19 cellular contexts compared by ENCODE assay signal in genomic region chr2:222381556-222381955, GRCh38. TPM values are rescaled to one million over a fixed set of nuclear protein-coding genes. Genes with fewer than 3 reads are reported as not detected.
DNase-seq lines count a peak whose midpoint lies in the region; ATAC-seq and TF ChIP-seq lines count a peak whose summit lies in the region.
"Had no signal": no experiment of that assay in that cellular context is flagged by ENCODE, and none has a peak within 500 bp of the region (broad histone marks: within the 10 kb centered on the region; RNA-seq: fewer than 3 reads in every experiment).

No MANE protein-coding gene starts in this region.

- H2AK5ac ChIP-seq in mesendoderm (ENCODE audit: low read length): no peak overlapping the region

- no peak overlapping the region for H3K23ac ChIP-seq in mesendoderm (ENCODE audit: low read length)

- no peaks in the 10 kb centered on the region for H3K27me3 ChIP-seq in mesendoderm (ENCODE audit: insufficient read depth, low read length, poor library complexity)
- H3K27me3 ChIP-seq: BLaER1 had no signal

- no peak overlapping the region for H2BK15ac ChIP-seq in mesendoderm (replicated peaks; ENCODE audit: low read depth)

- DNase-seq in DMS 273 (lab: John Stamatoyannopoulos, UW; ENCODE audit: unreplicated experiment) (peak; percentile 9), DMS 273 treated with DMSO at 0.1 percent for 48 hours (lab: John Stamatoyannopoulos, UW) (no peak), epithelial cell of proximal tubule (ENCODE audit: low read depth) (peak; percentile 29), mesendoderm (peak; percentile 53), retinal pigment epithelial cell (ENCODE audit: low read depth) (peak; percentile 28), NCI-H2196 treated with DMSO at 0.1 percent for 48 hours (lab: John Stamatoyannopoulos, UW; ENCODE audit: unreplicated experiment) (no peak)
- DNase-seq in activated CD4-positive, alpha-beta T cell treated with anti-CD3 and anti-CD28 coated beads, Interleukin-2, amount 50 U/mL, for 4 hours: no peak
- DNase-seq: Calu3; CD8-positive, alpha-beta T cell; H9 had no signal

- no peaks in the 10 kb centered on the region for H3K36me3 ChIP-seq in mesendoderm (ENCODE audit: control insufficient read depth, insufficient read depth, low read length)
- H3K36me3 ChIP-seq: BLaER1 had no signal

- H4K5ac ChIP-seq in mesendoderm (ENCODE audit: low read length): no peak overlapping the region

- no peak overlapping the region for H3K4me2 ChIP-seq in mesendoderm (ENCODE audit: low read length)
- H3K4me2 ChIP-seq: A549, BLaER1 had no signal

- H3K79me1 ChIP-seq in mesendoderm (ENCODE audit: low read length): no peaks in the 10 kb centered on the region

- H3K18ac ChIP-seq in mesendoderm (ENCODE audit: low read length): no peak overlapping the region

- no CpG with 5 or more reads among the region's 3 CpGs for WGBS in mesendoderm (ENCODE audit: extremely low coverage, insufficient coverage, low lambda C conversion rate)

- no peak overlapping the region for H3K56ac ChIP-seq in mesendoderm (ENCODE audit: low read length)

- no peak overlapping the region for H2BK120ac ChIP-seq in mesendoderm (ENCODE audit: low read depth, low read length)

- H3K27ac ChIP-seq in mesendoderm (ENCODE audit: low read depth, low read length): no peak overlapping the region
- H3K27ac ChIP-seq: 22Rv1, A549, BLaER1, HL-60 had no signal

- TF ChIP-seq CTCF in epithelial cell of proximal tubule (conservative IDR thresholded peaks at IDR 0.05; ENCODE audit: low read depth, low read length) (no peak), retinal pigment epithelial cell (conservative IDR thresholded peaks at IDR 0.05; ENCODE audit: low read depth, low read length) (no peak)

- no peak overlapping the region for H3K9ac ChIP-seq in mesendoderm (ENCODE audit: low read length)
- H3K9ac ChIP-seq: BLaER1 had no signal

- no peaks in the 10 kb centered on the region for H3K79me2 ChIP-seq in mesendoderm (ENCODE audit: control insufficient read depth, insufficient read depth, low read length)

- no peak overlapping the region for H4K8ac ChIP-seq in mesendoderm (ENCODE audit: low read depth, low read length)

- H3K4me1 ChIP-seq in mesendoderm (ENCODE audit: control insufficient read depth, low read depth, low read length): peaks cover 2% of the 10 kb centered on the region
- H3K4me1 ChIP-seq: A549, BLaER1 had no signal

- no peak overlapping the region for H2BK5ac ChIP-seq in mesendoderm (ENCODE audit: low read length)

- H3K4ac ChIP-seq in mesendoderm (ENCODE audit: low read depth, low read length): no peak overlapping the region

- no peak for ATAC-seq in HG03175 (IDR thresholded peaks at IDR 0.05; ENCODE audit: unreplicated experiment)
- ATAC-seq: A549; CD8-positive, alpha-beta T cell had no signal

- H3K4me3 ChIP-seq in epithelial cell of proximal tubule (ENCODE audit: low read depth, low read length) (no peak overlapping the region), mesendoderm (ENCODE audit: low read length) (no peak overlapping the region), retinal pigment epithelial cell (ENCODE audit: low read length) (no peak overlapping the region)
- H3K4me3 ChIP-seq: A549, BLaER1 had no signal

RNA-seq across cellular contexts. Expression of gene SGPP2, which starts 42.8 kb away (rescaled TPM):
- 9.1 and 9.7 TPM in 2 replicates for total RNA-seq in epithelial cell of proximal tubule
- 0.01 TPM for polyA plus RNA-seq in mesendoderm (2013, experiment 1 of 2)
- not detected for polyA plus RNA-seq in mesendoderm (2013, experiment 2 of 2)
- total RNA-seq: H1, H9, HT1080 had no signal
- polyA plus RNA-seq: AG04450, CD14-positive monocyte had no signal

Comparison
In these comparisons a context has a peak if more than half of its experiments do, and no peak if none do; other contexts are left out.
1. DNase-seq: peak in DMS 273 (single experiment), epithelial cell of proximal tubule (single experiment), mesendoderm (single experiment) and retinal pigment epithelial cell (single experiment); none in DMS 273 treated with DMSO at 0.1 percent for 48 hours (single experiment), NCI-H2196 treated with DMSO at 0.1 percent for 48 hours (single experiment) and activated CD4-positive, alpha-beta T cell treated with anti-CD3 and anti-CD28 coated beads, Interleukin-2, amount 50 U/mL, for 4 hours (0 of 2).